1 cellular context compared by ENCODE assay signal in genomic region chr3:55678521-55679216, GRCh38.
TF ChIP-seq lines count a peak whose summit lies in the region.

No MANE protein-coding gene starts in this region.

TF ChIP-seq in HepG2, 621 proteins besides CTCF, POLR2A, EP300 and RAD21 (continued from another document):
- no peak for TF ChIP-seq ISL2 (CRISPR knock-in tag; IDR thresholded peaks at IDR 0.05)
